Comparison of ENCODE assay signal across 25 cellular contexts in the genomic region with DNA sequence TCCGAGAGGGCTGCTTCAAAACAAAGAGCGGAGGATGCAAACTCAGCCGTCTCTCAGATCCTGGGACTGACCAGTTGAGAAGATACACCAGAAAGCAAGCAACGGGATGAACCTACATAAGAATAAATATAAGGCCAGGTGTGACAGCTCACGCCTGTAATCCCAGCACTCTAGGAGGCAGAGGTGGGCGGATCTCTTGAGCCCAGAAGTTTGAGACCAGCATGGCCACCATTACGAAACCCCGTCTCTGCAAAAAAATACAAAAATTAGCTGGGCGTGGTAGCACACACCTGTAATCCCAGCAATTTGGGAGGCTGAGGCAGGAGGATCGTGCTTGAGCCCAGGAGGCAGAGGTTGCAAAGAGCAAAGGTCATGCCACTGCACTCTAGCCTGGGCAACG. TPM values are rescaled to one million over a fixed set of nuclear protein-coding genes. Genes with fewer than 3 reads are reported as not detected.
DNase-seq lines count a peak whose midpoint lies in the region; ATAC-seq, FAIRE-seq and TF ChIP-seq lines count a peak whose summit lies in the region.
"Had no signal": no experiment of that assay in that cellular context is flagged by ENCODE, and none has a peak within 500 bp of the region (broad histone marks: within the 10 kb centered on the region; RNA-seq: fewer than 3 reads in every experiment).

No MANE protein-coding gene starts in this region.

- H3K4me1 ChIP-seq in cardiac muscle cell (ENCODE audit: low read depth) = no peaks in the 10 kb centered on the region
- H3K4me1 ChIP-seq in right cardiac atrium (ENCODE audit: control insufficient read depth, insufficient read depth, low read length) = peaks cover 13% of the 10 kb centered on the region
- H3K4me1 ChIP-seq in gastroesophageal sphincter = peaks cover 0 to 93% (median 57%) of the 10 kb centered on the region in 3 donors
- H3K4me1 ChIP-seq in stomach smooth muscle (ENCODE audit: control insufficient read depth, insufficient read depth, low read length) = peaks cover 78% of the 10 kb centered on the region
- H3K4me1 ChIP-seq: HAP-1 had no signal

- no peaks in the 10 kb centered on the region for H3K9me3 Mint-ChIP-seq in stimulated activated naive CD8-positive, alpha-beta T cell treated with anti-CD3 and anti-CD28 coated beads, Interleukin-15, amount 100 ng/mL, for 72 hours
- H3K9me3 Mint-ChIP-seq: HFFc6, IgD-negative memory B cell had no signal

- no peak for TF ChIP-seq EP300 in gastroesophageal sphincter (IDR thresholded peaks at IDR 0.05)

- no peaks in the 10 kb centered on the region for H3K9me3 ChIP-seq in cardiac muscle cell (ENCODE audit: low read depth)
- no peaks in the 10 kb centered on the region for H3K9me3 ChIP-seq in right cardiac atrium (ENCODE audit: control insufficient read depth, low read length)
- H3K9me3 ChIP-seq in T-helper 17 cell (ENCODE audit: control insufficient read depth, low read length, poor library complexity, severe bottlenecking) = no peaks in the 10 kb centered on the region
- no peaks in the 10 kb centered on the region for H3K9me3 ChIP-seq in gastroesophageal sphincter
- H3K9me3 ChIP-seq in stomach smooth muscle (ENCODE audit: control insufficient read depth in 2 of 2, low read length in 2 of 2) = no peaks in the 10 kb centered on the region
- H3K9me3 ChIP-seq: HAP-1 had no signal

- ATAC-seq in right cardiac atrium (no peak), T-helper 17 cell (no peak), gastroesophageal sphincter (no peak)
- no peak for ATAC-seq in stimulated activated naive CD8-positive, alpha-beta T cell treated with anti-CD3 and anti-CD28 coated beads, Interleukin-15, amount 100 ng/mL, for 72 hours

- H3K4me3 ChIP-seq in cardiac muscle cell (no peak overlapping the region), right cardiac atrium (ENCODE audit: low read length) (no peak overlapping the region), gastroesophageal sphincter (no peak overlapping the region), stomach smooth muscle (ENCODE audit: low read length in 2 of 2) (no peak overlapping the region)
- H3K4me3 ChIP-seq: HAP-1, SK-N-MC had no signal

- no peak for TF ChIP-seq POLR2A in gastroesophageal sphincter (IDR thresholded peaks at IDR 0.05)

- peak overlapping the region in 1 of 2 donors; percentile 4 for H3K9ac ChIP-seq in stomach smooth muscle (ENCODE audit: low read length in 2 of 2)

- no peak for FAIRE-seq in D721Med (lab: Jason Lieb, UNC)
- FAIRE-seq: GM18507 had no signal

- DNase-seq in cardiac muscle cell (ENCODE audit: low read depth in 1 of 2, low spot score in 1 of 2) = no peak
- DNase-seq in right cardiac atrium = no peak
- no peak for DNase-seq in T-helper 17 cell
- DNase-seq in NCI-H510A treated with DMSO at 0.1 percent for 48 hours (lab: John Stamatoyannopoulos, UW) = no peak
- no peak for DNase-seq in D721Med (ENCODE audit: insufficient read length, low spot score)
- DNase-seq in stimulated activated naive CD8-positive, alpha-beta T cell treated with anti-CD3 and anti-CD28 coated beads, Interleukin-15, amount 100 ng/mL, for 72 hours = no peak
- DNase-seq: Calu3, DMS153, GOT3, HFFc6, NCI-H1048, NCI-H1417, NCI-H1694, NCI-H2029 treated with DMSO at 0.1 percent for 48 hours, NCI-H69, RPMI8226, SHP77 had no signal

- H3K36me3 ChIP-seq in cardiac muscle cell = peaks cover 35% of the 10 kb centered on the region
- H3K36me3 ChIP-seq in gastroesophageal sphincter = peaks cover 0 to 8% of the 10 kb centered on the region in 2 donors
- peaks cover 6 to 17% of the 10 kb centered on the region in 2 donors for H3K36me3 ChIP-seq in stomach smooth muscle (ENCODE audit: control insufficient read depth in 2 of 2, insufficient read depth in 2 of 2, low read length in 2 of 2)

- intact Hi-C loops in right cardiac atrium (cut with DNase I) = loop anchor here in 1 of 4 donors (5.0 kb wide), 1 partner anchor 69 kb away; no protein-coding TSS in a partner anchor

- H3K4me3 Mint-ChIP-seq in T-helper 17 cell = no peak overlapping the region
- no peak overlapping the region for H3K4me3 Mint-ChIP-seq in stimulated activated naive CD8-positive, alpha-beta T cell treated with anti-CD3 and anti-CD28 coated beads, Interleukin-15, amount 100 ng/mL, for 72 hours
- H3K4me3 Mint-ChIP-seq: B cell, HFFc6, IgD-negative memory B cell had no signal

- TF ChIP-seq CTCF in cardiac muscle cell (IDR thresholded peaks at IDR 0.05; ENCODE audit: low read depth, low read length) (no peak), gastroesophageal sphincter (IDR thresholded peaks at IDR 0.05) (no peak), D721Med (IDR thresholded peaks at IDR 0.05; ENCODE audit: insufficient read depth, missing control alignments) (no peak)

- no peaks in the 10 kb centered on the region for H3K27me3 ChIP-seq in cardiac muscle cell
- no peaks in the 10 kb centered on the region for H3K27me3 ChIP-seq in right cardiac atrium (ENCODE audit: control insufficient read depth, insufficient read depth)
- H3K27me3 ChIP-seq in gastroesophageal sphincter = no peaks in the 10 kb centered on the region
- no peaks in the 10 kb centered on the region for H3K27me3 ChIP-seq in stomach smooth muscle (ENCODE audit: control insufficient read depth in 1 of 2, insufficient read depth in 2 of 2, low read length in 2 of 2)

- WGBS in right cardiac atrium = 92% methylated on average over 11 of the region's 11 CpGs
- whole genome bisulfite sequencing in gastroesophageal sphincter (ENCODE audit: low coverage in 1 of 2), 2 donors = 73% methylated on average over 9 of the region's 11 CpGs; no CpG with 5 or more reads in 1 of the 2 donors

- H3K4me1 Mint-ChIP-seq in T-helper 17 cell = no peaks in the 10 kb centered on the region
- no peaks in the 10 kb centered on the region for H3K4me1 Mint-ChIP-seq in stimulated activated naive CD8-positive, alpha-beta T cell treated with anti-CD3 and anti-CD28 coated beads, Interleukin-15, amount 100 ng/mL, for 72 hours
- H3K4me1 Mint-ChIP-seq: B cell had no signal

- peak overlapping the region; percentile 41 for H3K27ac Mint-ChIP-seq in T-helper 17 cell
- H3K27ac Mint-ChIP-seq in stimulated activated naive CD8-positive, alpha-beta T cell treated with anti-CD3 and anti-CD28 coated beads, Interleukin-15, amount 100 ng/mL, for 72 hours = no peak overlapping the region
- H3K27ac Mint-ChIP-seq: B cell, HFFc6, IgD-negative memory B cell had no signal

- H3K27ac ChIP-seq in cardiac muscle cell (peak overlapping the region; percentile 31), right cardiac atrium (ENCODE audit: low read length) (no peak overlapping the region), gastroesophageal sphincter (peak overlapping the region; percentile 81 to 94 (median 87)), stomach smooth muscle (ENCODE audit: low read length) (peak overlapping the region; percentile 98)
- H3K27ac ChIP-seq: 22Rv1, SK-N-MC had no signal

- H3K27me3 Mint-ChIP-seq in T-helper 17 cell = peaks cover 33% of the 10 kb centered on the region
- peaks cover 25% of the 10 kb centered on the region for H3K27me3 Mint-ChIP-seq in stimulated activated naive CD8-positive, alpha-beta T cell treated with anti-CD3 and anti-CD28 coated beads, Interleukin-15, amount 100 ng/mL, for 72 hours

- no peaks in the 10 kb centered on the region for H3K36me3 Mint-ChIP-seq in T-helper 17 cell (ENCODE audit: low read depth)
- H3K36me3 Mint-ChIP-seq: IgD-negative memory B cell had no signal

RNA-seq across cellular contexts. Expression of gene RBPMS2, which starts 31.7 kb away (rescaled TPM):
- total RNA-seq in cardiac muscle cell = 18.4 and 35.4 TPM in 2 replicates
- polyA plus RNA-seq in cardiac muscle cell = 213 and 223 TPM in 2 replicates
- total RNA-seq in right cardiac atrium = 100 to 1,000 TPM; 380 to 503 (median 388) TPM
- polyA plus RNA-seq in right cardiac atrium = 392 TPM
- 1 to 10 TPM in 1 of 2 donors, under 1 TPM in 1; 0.52 to 1.1 TPM for total RNA-seq in T-helper 17 cell
- total RNA-seq in gastroesophageal sphincter = 10 to 100 TPM; 14.6 to 47.8 (median 33.9) TPM

Comparison
In these comparisons a context has a peak if more than half of its experiments do, and no peak if none do; other contexts are left out.
1. RNA of gene RBPMS2, which starts 31.7 kb away (total RNA-seq): 380 to 503 TPM in right cardiac atrium; 14.6 to 47.8 TPM in gastroesophageal sphincter, 18.4 to 35.4 TPM in cardiac muscle cell and 0.52 to 1.1 TPM in T-helper 17 cell; every median in the first group is over 4 times any median in the second.